8 cellular contexts compared by ENCODE assay signal in the genomic region with DNA sequence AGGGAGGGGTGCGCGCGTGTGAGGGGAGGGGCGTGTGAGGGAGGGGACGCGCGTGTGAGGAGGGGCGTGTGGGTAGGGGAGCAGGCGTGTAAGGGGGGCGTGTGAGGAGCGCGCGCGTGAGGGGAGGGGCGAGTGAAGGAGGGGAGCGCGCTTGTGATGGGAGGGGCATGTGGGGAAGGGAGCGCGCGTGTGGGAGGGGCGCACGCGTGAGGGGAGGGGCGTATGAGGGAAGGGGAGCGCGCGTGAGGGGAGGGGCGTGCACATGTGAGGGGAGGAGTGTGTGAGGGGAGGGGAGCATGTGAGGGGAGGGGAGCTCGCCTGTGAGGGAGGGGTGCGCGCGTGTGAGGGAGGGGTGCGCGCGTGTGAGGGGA. TPM values are rescaled to one million over a fixed set of nuclear protein-coding genes. Genes with fewer than 3 reads are reported as not detected.
DNase-seq lines count a peak whose midpoint lies in the region; ATAC-seq and TF ChIP-seq lines count a peak whose summit lies in the region.

No MANE protein-coding gene starts in this region.

- H3K36me3 Mint-ChIP-seq in activated CD8-positive, alpha-beta T cell treated with anti-CD3 and anti-CD28 coated beads for 36 hours (ENCODE audit: low read depth): peaks cover 8% of the 10 kb centered on the region

- DNase-seq in 8988T (peak; percentile 58), GM19238 (ENCODE audit: insufficient read length, low spot score) (peak; percentile 54), NCI-H526 (lab: John Stamatoyannopoulos, UW) (peak; percentile 43 to 87), ecto neural progenitor cell (ENCODE audit: low spot score) (peak; percentile 92), lower lobe of right lung (peak; percentile 92)
- DNase-seq in activated CD8-positive, alpha-beta T cell treated with anti-CD3 and anti-CD28 coated beads for 36 hours: peak; percentile 91
- DNase-seq in stimulated activated CD4-positive, alpha-beta T cell treated with anti-CD3 and anti-CD28 coated beads, TNF-alpha, amount 100 ng/mL, for 1 hour (ENCODE audit: low read depth in 3 of 3, low spot score in 1 of 3): peak; percentile 70 to 82 (median 75)

- TF ChIP-seq CTCF in activated CD8-positive, alpha-beta T cell treated with anti-CD3 and anti-CD28 coated beads for 36 hours (IDR thresholded peaks at IDR 0.05): no peak
- TF ChIP-seq CTCF in lower lobe of right lung (IDR thresholded peaks at IDR 0.05): no peak

- H3K27me3 ChIP-seq in lower lobe of right lung (ENCODE audit: low read depth): no peaks in the 10 kb centered on the region

- peaks cover 18% of the 10 kb centered on the region for H3K36me3 ChIP-seq in lower lobe of right lung

- no peaks in the 10 kb centered on the region for H3K27me3 Mint-ChIP-seq in activated CD8-positive, alpha-beta T cell treated with anti-CD3 and anti-CD28 coated beads for 36 hours

- POLR2A ChIA-PET in activated CD8-positive, alpha-beta T cell treated with anti-CD3 and anti-CD28 coated beads for 36 hours (lab: Charles Lee): interaction anchor here (0.8 to 5.3 kb wide), 3 partner anchors 14 to 84 kb away, joined by 3 to 42 read pairs (median 3); a partner anchor contains a TSS

- H3K4me1 ChIP-seq in lower lobe of right lung: peaks cover 22% of the 10 kb centered on the region

- CTCF ChIA-PET in activated CD8-positive, alpha-beta T cell treated with anti-CD3 and anti-CD28 coated beads for 36 hours (lab: Charles Lee): interaction anchor here (12.5 kb wide), 1 partner anchor 17 kb away, joined by 171 read pairs; a partner anchor contains a TSS

- no peaks in the 10 kb centered on the region for H3K9me3 ChIP-seq in lower lobe of right lung

- peak; percentile 62 for ATAC-seq in activated CD8-positive, alpha-beta T cell treated with anti-CD3 and anti-CD28 coated beads for 36 hours
- ATAC-seq in lower lobe of right lung: peak; percentile 85 to 92
- ATAC-seq in GM18907 (IDR thresholded peaks at IDR 0.05; ENCODE audit: unreplicated experiment): no peak

- H3K4me1 Mint-ChIP-seq in activated CD8-positive, alpha-beta T cell treated with anti-CD3 and anti-CD28 coated beads for 36 hours (ENCODE audit: low read depth): peaks cover 33% of the 10 kb centered on the region

- intact Hi-C loops in activated CD8-positive, alpha-beta T cell treated with anti-CD3 and anti-CD28 coated beads for 36 hours (cut with micrococcal nuclease): no loop called here
- intact Hi-C loops in lower lobe of right lung (cut with DNase I): no loop called here

- peak overlapping the region; percentile 88 for H3K27ac ChIP-seq in lower lobe of right lung

- H3K27ac Mint-ChIP-seq in activated CD8-positive, alpha-beta T cell treated with anti-CD3 and anti-CD28 coated beads for 36 hours: peak overlapping the region; percentile 96

- H3K4me3 Mint-ChIP-seq in activated CD8-positive, alpha-beta T cell treated with anti-CD3 and anti-CD28 coated beads for 36 hours: peak overlapping the region; percentile 94

- no peaks in the 10 kb centered on the region for H3K9me3 Mint-ChIP-seq in activated CD8-positive, alpha-beta T cell treated with anti-CD3 and anti-CD28 coated beads for 36 hours

- H3K4me3 ChIP-seq in lower lobe of right lung: peak overlapping the region; percentile 86

RNA-seq across cellular contexts. Expression of a gene that starts 19.1 kb away (rescaled TPM):
- total RNA-seq in activated CD8-positive, alpha-beta T cell treated with anti-CD3 and anti-CD28 coated beads for 36 hours: 10 to 100 TPM; 47.9 to 48.2 TPM
- total RNA-seq in lower lobe of right lung: 33.3 TPM
